In the genomic region with DNA sequence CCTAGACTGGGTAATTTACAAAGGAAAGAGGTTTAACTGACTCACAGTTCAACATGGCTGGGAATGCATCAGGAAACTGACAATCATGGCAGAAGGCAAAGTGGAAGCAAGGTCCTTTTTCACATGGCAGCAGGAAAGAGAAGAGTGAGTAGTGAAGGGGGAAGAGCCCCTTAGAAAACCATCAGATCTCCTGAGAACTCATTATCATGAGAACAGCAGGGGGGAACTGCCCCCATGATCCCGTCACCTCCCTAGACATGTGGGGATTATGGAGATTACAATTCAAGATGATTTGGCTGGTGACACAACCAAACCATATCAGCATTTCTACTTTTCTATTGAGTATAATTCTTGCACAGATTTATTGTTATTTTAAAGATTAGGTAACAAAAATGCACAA, we compare ENCODE assay signal across 28 cellular contexts.
"Had no signal": no experiment of that assay in that cellular context is flagged by ENCODE, and none has a peak within 500 bp of the region (broad histone marks: within the 10 kb centered on the region; RNA-seq: fewer than 3 reads in every experiment).

No MANE protein-coding gene starts in this region.

- H2AFZ ChIP-seq: hepatocyte had no signal

- H3K4me3 Mint-ChIP-seq: naive thymus-derived CD4-positive, alpha-beta T cell; nephron; stimulated activated effector memory CD8-positive, alpha-beta T cell treated with anti-CD3 and anti-CD28 coated beads, Interleukin-12 subunit alpha, Interleukin-12 subunit beta, amount 100 ng/mL, for 72 hours had no signal

- H3K27me3 ChIP-seq: esophagus muscularis mucosa, foreskin keratinocyte, gastroesophageal sphincter, heart left ventricle, hepatocyte, left lung, ovary, sigmoid colon, stomach, thyroid gland, vagina had no signal

- H3K27ac ChIP-seq: dorsolateral prefrontal cortex, epithelial cell of prostate, esophagus muscularis mucosa, foreskin keratinocyte, gastroesophageal sphincter, heart left ventricle, hepatocyte, left lung, ovary, psoas muscle, sigmoid colon, stomach, thyroid gland, vagina had no signal

- H3K9me3 Mint-ChIP-seq: nephron had no signal

- H3K4me1 Mint-ChIP-seq: naive thymus-derived CD4-positive, alpha-beta T cell; nephron; stimulated activated effector memory CD8-positive, alpha-beta T cell treated with anti-CD3 and anti-CD28 coated beads, Interleukin-12 subunit alpha, Interleukin-12 subunit beta, amount 100 ng/mL, for 72 hours had no signal

- H3K4me1 ChIP-seq: esophagus muscularis mucosa, foreskin keratinocyte, gastroesophageal sphincter, heart left ventricle, left lung, psoas muscle, sigmoid colon, stomach, thyroid gland, vagina had no signal

- DNase-seq: dorsolateral prefrontal cortex; effector CD4-positive, alpha-beta T cell; foreskin keratinocyte; heart left ventricle; left cardiac atrium; left lung; mesenchymal stem cell; midbrain; naive thymus-derived CD4-positive, alpha-beta T cell; occipital lobe; ovary; posterior cingulate gyrus; psoas muscle; right cardiac atrium; sigmoid colon; stimulated activated CD4-positive, alpha-beta T cell treated with anti-CD3 and anti-CD28 coated beads, Interleukin-2, amount 100 ng/mL, for 24 hours; stimulated activated CD4-positive, alpha-beta T cell treated with anti-CD3 and anti-CD28 coated beads, Interleukin-4, amount 100 ng/mL, for 24 hours; stimulated activated naive CD4-positive, alpha-beta T cell treated with Interleukin-2 at 50 U/mL for 16 hours; stomach; thyroid gland; trophoblast cell had no signal

- H3K27ac Mint-ChIP-seq: naive thymus-derived CD4-positive, alpha-beta T cell; stimulated activated effector memory CD8-positive, alpha-beta T cell treated with anti-CD3 and anti-CD28 coated beads, Interleukin-12 subunit alpha, Interleukin-12 subunit beta, amount 100 ng/mL, for 72 hours had no signal

- ATAC-seq: foreskin keratinocyte; gastroesophageal sphincter; heart left ventricle; left cardiac atrium; left lung; naive thymus-derived CD4-positive, alpha-beta T cell; psoas muscle; right cardiac atrium; stimulated activated effector memory CD8-positive, alpha-beta T cell treated with anti-CD3 and anti-CD28 coated beads, Interleukin-12 subunit alpha, Interleukin-12 subunit beta, amount 100 ng/mL, for 72 hours had no signal

- H3K36me3 Mint-ChIP-seq: naive thymus-derived CD4-positive, alpha-beta T cell; stimulated activated effector memory CD8-positive, alpha-beta T cell treated with anti-CD3 and anti-CD28 coated beads, Interleukin-12 subunit alpha, Interleukin-12 subunit beta, amount 100 ng/mL, for 72 hours had no signal

- H3K27me3 Mint-ChIP-seq: naive thymus-derived CD4-positive, alpha-beta T cell had no signal

- H3K9me3 ChIP-seq: esophagus muscularis mucosa, gastroesophageal sphincter, heart left ventricle, left lung, ovary, psoas muscle, sigmoid colon, stomach, thyroid gland, vagina had no signal

- H3K4me2 ChIP-seq: hepatocyte had no signal

- H3K36me3 ChIP-seq: esophagus muscularis mucosa, gastroesophageal sphincter, heart left ventricle, left lung, ovary, sigmoid colon, stomach, thyroid gland, vagina had no signal

- H3K4me3 ChIP-seq: dorsolateral prefrontal cortex, esophagus muscularis mucosa, gastroesophageal sphincter, heart left ventricle, hepatocyte, left lung, ovary, psoas muscle, sigmoid colon, stomach, thyroid gland, vagina had no signal
